In genomic region chr10:30256084-30256483, GRCh38 we compare ENCODE assay signal across 37 cellular contexts.
"Had no signal": no experiment of that assay in that cellular context is flagged by ENCODE, and none has a peak within 500 bp of the region (broad histone marks: within the 10 kb centered on the region; RNA-seq: fewer than 3 reads in every experiment).

No MANE protein-coding gene starts in this region.

- ATAC-seq: activated CD8-positive, alpha-beta memory T cell treated with anti-CD3 and anti-CD28 coated beads, Interleukin-2, amount 10 ng/mL, durations not matched to agents 7 days and 5 days; activated CD8-positive, alpha-beta T cell treated with anti-CD3 and anti-CD28 coated beads, Interleukin-2, amount 10 ng/mL, durations not matched to agents 7 days and 5 days; activated naive CD8-positive, alpha-beta T cell treated with anti-CD3 and anti-CD28 coated beads, Interleukin-2, amount 50 U/mL, for 24 hours; body of pancreas had no signal

- H3K36me3 ChIP-seq: adrenal gland, brain microvascular endothelial cell, breast epithelium had no signal

- H3K4me1 ChIP-seq: adrenal gland, body of pancreas, breast epithelium had no signal

- H3K27me3 ChIP-seq: body of pancreas, brain microvascular endothelial cell, breast epithelium had no signal

- H3K27me3 Mint-ChIP-seq: activated naive CD4-positive, alpha-beta T cell treated with anti-CD3 and anti-CD28 coated beads, Interleukin-2, amount 10 ng/mL, durations not matched to agents 7 days and 5 days had no signal

- H3K27ac ChIP-seq: adrenal gland, body of pancreas, brain microvascular endothelial cell, breast epithelium, VCaP had no signal

- DNase-seq: activated B cell treated with CpG ODN at 0.5 μM for 24 hours; activated CD4-positive, alpha-beta memory T cell treated with anti-CD3 and anti-CD28 coated beads for 36 hours; activated CD4-positive, alpha-beta T cell treated with anti-CD3 and anti-CD28 coated beads for 4 hours; activated CD4-positive, alpha-beta T cell treated with anti-CD3 and anti-CD28 coated beads, Interleukin-2, amount 10 ng/mL, durations not matched to agents 24 days and 14 days; activated CD4-positive, alpha-beta T cell treated with anti-CD3 and anti-CD28 coated beads, Interleukin-2, amount 50 U/mL, for 1 hour; activated CD4-positive, alpha-beta T cell treated with anti-CD3 and anti-CD28 coated beads, Interleukin-2, amount 50 U/mL, for 4 hours; activated CD4-positive, CD25-positive, alpha-beta regulatory T cell treated with anti-CD3 and anti-CD28 coated beads, Interleukin-2, amount 50 U/mL, for 72 hours; activated CD8-positive, alpha-beta memory T cell treated with anti-CD3 and anti-CD28 coated beads for 24 hours; activated CD8-positive, alpha-beta memory T cell treated with anti-CD3 and anti-CD28 coated beads, Interleukin-2, amount 10 ng/mL, durations not matched to agents 7 days and 5 days; activated CD8-positive, alpha-beta memory T cell treated with anti-CD3 and anti-CD28 coated beads, Interleukin-2, amount 50 U/mL, for 48 hours; activated CD8-positive, alpha-beta T cell treated with anti-CD3 and anti-CD28 coated beads, Interleukin-2, amount 10 ng/mL, durations not matched to agents 7 days and 5 days; activated effector memory CD4-positive, alpha-beta T cell treated with Interleukin-2 at 50 U/mL for 16 hours; activated gamma-delta T cell; activated naive CD4-positive, alpha-beta T cell treated with anti-CD3 and anti-CD28 coated beads, Interleukin-2, amount 10 ng/mL, durations not matched to agents 7 days and 5 days; activated naive CD4-positive, alpha-beta T cell treated with Interleukin-2 at 50 U/mL for 16 hours; activated naive CD8-positive, alpha-beta T cell treated with anti-CD3 and anti-CD28 coated beads, Interleukin-2, amount 10 ng/mL, durations not matched to agents 7 days and 5 days; activated naive CD8-positive, alpha-beta T cell treated with anti-CD3 and anti-CD28 coated beads, Interleukin-2, amount 50 U/mL, for 24 hours; activated T-cell treated with anti-CD3 and anti-CD28 coated beads, Interleukin-2, amount 50 U/mL, for 24 hours; activated T-cell treated with anti-CD3 and anti-CD28 coated beads, Interleukin-2, amount 50 U/mL, for 48 hours; adrenal gland; amniotic stem cell; aorta; body of pancreas; brain microvascular endothelial cell; central memory CD4-positive, alpha-beta T cell; T-helper 2 cell; T-helper 9 cell had no signal

- H3K4me3 ChIP-seq: adrenal gland, body of pancreas, breast epithelium had no signal

- H3K4me1 Mint-ChIP-seq: activated B cell treated with CpG ODN at 0.5 μM for 24 hours; activated CD4-positive, alpha-beta T cell treated with anti-CD3 and anti-CD28 coated beads, Interleukin-2, amount 10 ng/mL, durations not matched to agents 24 days and 14 days; activated CD8-positive, alpha-beta memory T cell treated with anti-CD3 and anti-CD28 coated beads, Interleukin-2, amount 10 ng/mL, durations not matched to agents 7 days and 5 days; activated naive CD4-positive, alpha-beta T cell treated with anti-CD3 and anti-CD28 coated beads, Interleukin-2, amount 10 ng/mL, durations not matched to agents 7 days and 5 days; activated naive CD4-positive, alpha-beta T cell treated with anti-CD3 and anti-CD28 coated beads, Interleukin-2, amount 50 U/mL, for 24 hours; activated naive CD8-positive, alpha-beta T cell treated with anti-CD3 and anti-CD28 coated beads, Interleukin-2, amount 10 ng/mL, durations not matched to agents 7 days and 5 days; activated naive CD8-positive, alpha-beta T cell treated with anti-CD3 and anti-CD28 coated beads, Interleukin-2, amount 50 U/mL, for 24 hours had no signal

- H3K27ac Mint-ChIP-seq: activated B cell treated with CpG ODN at 0.5 μM for 24 hours; activated CD4-positive, alpha-beta memory T cell treated with anti-CD3 and anti-CD28 coated beads for 36 hours; activated CD4-positive, alpha-beta T cell treated with anti-CD3 and anti-CD28 coated beads, Interleukin-2, amount 10 ng/mL, durations not matched to agents 24 days and 14 days; activated CD8-positive, alpha-beta memory T cell treated with anti-CD3 and anti-CD28 coated beads, Interleukin-2, amount 10 ng/mL, durations not matched to agents 7 days and 5 days; activated CD8-positive, alpha-beta T cell treated with anti-CD3 and anti-CD28 coated beads, Interleukin-2, amount 10 ng/mL, durations not matched to agents 7 days and 5 days; activated naive CD4-positive, alpha-beta T cell treated with anti-CD3 and anti-CD28 coated beads, Interleukin-2, amount 10 ng/mL, durations not matched to agents 7 days and 5 days; activated naive CD4-positive, alpha-beta T cell treated with anti-CD3 and anti-CD28 coated beads, Interleukin-2, amount 50 U/mL, for 24 hours; activated naive CD8-positive, alpha-beta T cell; activated naive CD8-positive, alpha-beta T cell treated with anti-CD3 and anti-CD28 coated beads, Interleukin-2, amount 10 ng/mL, durations not matched to agents 7 days and 5 days; activated naive CD8-positive, alpha-beta T cell treated with anti-CD3 and anti-CD28 coated beads, Interleukin-2, amount 50 U/mL, for 24 hours; activated T-cell treated with anti-CD3 and anti-CD28 coated beads, Interleukin-2, amount 50 U/mL, for 24 hours; activated T-helper 2 cell treated with anti-CD3 and anti-CD28 coated beads, Interferon-gamma antibody, Interleukin-2, Interleukin-4, amounts not matched to agents 10 μg/mL and 5 μg/mL and 100 μg/mL, durations not matched to agents 14 hours and 24 hours and 36 hours; T-helper 1 cell treated with Interleukin-12 subunit alpha and Interleukin-12 subunit beta and Interleukin-4 antibody, amounts not matched to agents 30 μg/mL and 1 μg/mL, for 36 hours; T-helper 2 cell treated with Interferon-gamma antibody and Interleukin-4, amounts not matched to agents 5 μg/mL and 100 μg/mL, for 36 hours had no signal

- FAIRE-seq: astrocyte, colon, TTC549 had no signal

- H3K9me3 ChIP-seq: body of pancreas had no signal

- H3K36me3 Mint-ChIP-seq: activated naive CD4-positive, alpha-beta T cell treated with anti-CD3 and anti-CD28 coated beads, Interleukin-2, amount 10 ng/mL, durations not matched to agents 7 days and 5 days; activated naive CD8-positive, alpha-beta T cell treated with anti-CD3 and anti-CD28 coated beads, Interleukin-2, amount 10 ng/mL, durations not matched to agents 7 days and 5 days had no signal

- H3K9me3 Mint-ChIP-seq: activated naive CD4-positive, alpha-beta T cell treated with anti-CD3 and anti-CD28 coated beads, Interleukin-2, amount 10 ng/mL, durations not matched to agents 7 days and 5 days had no signal

- H3K4me3 Mint-ChIP-seq: activated B cell treated with CpG ODN at 0.5 μM for 24 hours; activated CD4-positive, alpha-beta memory T cell treated with anti-CD3 and anti-CD28 coated beads for 36 hours; activated CD4-positive, alpha-beta T cell treated with anti-CD3 and anti-CD28 coated beads, Interleukin-2, amount 10 ng/mL, durations not matched to agents 24 days and 14 days; activated CD8-positive, alpha-beta memory T cell treated with anti-CD3 and anti-CD28 coated beads, Interleukin-2, amount 10 ng/mL, durations not matched to agents 7 days and 5 days; activated CD8-positive, alpha-beta T cell treated with anti-CD3 and anti-CD28 coated beads, Interleukin-2, amount 10 ng/mL, durations not matched to agents 7 days and 5 days; activated naive CD4-positive, alpha-beta T cell treated with anti-CD3 and anti-CD28 coated beads, Interleukin-2, amount 10 ng/mL, durations not matched to agents 7 days and 5 days; activated naive CD4-positive, alpha-beta T cell treated with anti-CD3 and anti-CD28 coated beads, Interleukin-2, amount 50 U/mL, for 24 hours; activated naive CD8-positive, alpha-beta T cell; activated naive CD8-positive, alpha-beta T cell treated with anti-CD3 and anti-CD28 coated beads, Interleukin-2, amount 10 ng/mL, durations not matched to agents 7 days and 5 days; activated naive CD8-positive, alpha-beta T cell treated with anti-CD3 and anti-CD28 coated beads, Interleukin-2, amount 50 U/mL, for 24 hours; activated T-cell treated with anti-CD3 and anti-CD28 coated beads, Interleukin-2, amount 50 U/mL, for 24 hours; T-helper 1 cell treated with Interleukin-12 subunit alpha and Interleukin-12 subunit beta and Interleukin-4 antibody, amounts not matched to agents 30 μg/mL and 1 μg/mL, for 36 hours; T-helper 2 cell treated with Interferon-gamma antibody and Interleukin-4, amounts not matched to agents 5 μg/mL and 100 μg/mL, for 36 hours had no signal
